8 cellular contexts compared by ENCODE assay signal in genomic region chr9:34178698-34179527, GRCh38. TPM values are rescaled to one million over a fixed set of nuclear protein-coding genes. Genes with fewer than 3 reads are reported as not detected.
A peak's percentile ranks its signal among the peaks of the same experiment; 100 is the strongest.
DNase-seq lines count a peak whose midpoint lies in the region; ATAC-seq and TF ChIP-seq lines count a peak whose summit lies in the region.

UBAP1 (plus strand) TSS chr9:34179043; CDS start chr9:34220915, 41,872 bp downstream.

- peak; percentile 98 for ATAC-seq in DND-41 (ENCODE audit: insufficient read depth, low read depth)
- peak; percentile 99 for ATAC-seq in naive thymus-derived CD4-positive, alpha-beta T cell
- ATAC-seq in stimulated activated naive B cell treated with anti-CD40 and anti-IgM and Interleukin-4, amounts not matched to agents 10 μg/mL and 1 μg/mL and 100 μg/mL, for 72 hours (replicated peaks) = peak; percentile 98 to 99

- H3K9ac ChIP-seq in DND-41 (ENCODE audit: low read depth, low read length) (peak within 1 kb of the TSS; percentile 66), GM23248 (peak within 1 kb of the TSS; percentile 92), fibroblast of lung (ENCODE audit: insufficient read depth, low read length) (peak within 1 kb of the TSS; percentile 90)

- peak within 1 kb of the TSS; percentile 93 to 100 (median 96) for H3K4me3 Mint-ChIP-seq in naive thymus-derived CD4-positive, alpha-beta T cell
- H3K4me3 Mint-ChIP-seq in stimulated activated naive B cell treated with anti-CD40 and anti-IgM and Interleukin-4, amounts not matched to agents 10 μg/mL and 1 μg/mL and 100 μg/mL, for 72 hours = peak within 1 kb of the TSS; percentile 92

- H3K79me2 ChIP-seq in DND-41 (ENCODE audit: insufficient read depth, low read length) = peaks cover 51% of the 10 kb centered on the region
- peaks cover 56% of the 10 kb centered on the region for H3K79me2 ChIP-seq in GM23248 (ENCODE audit: insufficient read depth)
- peaks cover 42% of the 10 kb centered on the region for H3K79me2 ChIP-seq in fibroblast of lung (ENCODE audit: control insufficient read depth, insufficient read depth, low read length)

- H3K4me2 ChIP-seq in DND-41 (ENCODE audit: insufficient read depth, low read length) = peak within 1 kb of the TSS; percentile 73
- peak within 1 kb of the TSS; percentile 97 for H3K4me2 ChIP-seq in GM23248 (ENCODE audit: unreplicated experiment)
- peak within 1 kb of the TSS; percentile 94 for H3K4me2 ChIP-seq in fibroblast of lung (ENCODE audit: extremely low read depth, insufficient read depth, low read length)

- TF ChIP-seq CTCF in DND-41 (IDR thresholded peaks at IDR 0.05; ENCODE audit: borderline replicate concordance, extremely low read depth, low read length, poor library complexity, severe bottlenecking) (no peak), fibroblast of lung (conservative IDR thresholded peaks at IDR 0.05 in 1 of 2, IDR thresholded peaks at IDR 0.05 in 1 of 2; ENCODE audit: low read depth in 1 of 2, low read length in 2 of 2) (no peak)

- peaks cover 21% of the 10 kb centered on the region for H3K4me1 ChIP-seq in DND-41 (ENCODE audit: insufficient read depth, low read length)
- H3K4me1 ChIP-seq in GM23248 (ENCODE audit: insufficient read depth) = peaks cover 7% of the 10 kb centered on the region
- no peaks in the 10 kb centered on the region for H3K4me1 ChIP-seq in fibroblast of lung (ENCODE audit: control insufficient read depth, extremely low read depth, insufficient read depth, low read length)
- peaks cover 0 to 8% of the 10 kb centered on the region in 2 donors for H3K4me1 ChIP-seq in naive thymus-derived CD4-positive, alpha-beta T cell (ENCODE audit: control insufficient read depth in 2 of 2, insufficient read depth in 2 of 2, low read length in 2 of 2)

- H3K27me3 Mint-ChIP-seq in naive thymus-derived CD4-positive, alpha-beta T cell = no peaks in the 10 kb centered on the region
- peaks cover 0 to 10% of the 10 kb centered on the region in 2 donors for H3K27me3 Mint-ChIP-seq in stimulated activated naive B cell treated with anti-CD40 and anti-IgM and Interleukin-4, amounts not matched to agents 10 μg/mL and 1 μg/mL and 100 μg/mL, for 72 hours

- peaks cover 0 to 9% (median 0%) of the 10 kb centered on the region in 5 donors for H3K36me3 Mint-ChIP-seq in naive thymus-derived CD4-positive, alpha-beta T cell
- H3K36me3 Mint-ChIP-seq in stimulated activated naive B cell treated with anti-CD40 and anti-IgM and Interleukin-4, amounts not matched to agents 10 μg/mL and 1 μg/mL and 100 μg/mL, for 72 hours = peaks cover 5 to 15% of the 10 kb centered on the region in 2 donors

- peaks cover 7 to 35% (median 22%) of the 10 kb centered on the region in 7 donors for H3K4me1 Mint-ChIP-seq in naive thymus-derived CD4-positive, alpha-beta T cell
- peaks cover 7 to 16% of the 10 kb centered on the region in 2 donors for H3K4me1 Mint-ChIP-seq in stimulated activated naive B cell treated with anti-CD40 and anti-IgM and Interleukin-4, amounts not matched to agents 10 μg/mL and 1 μg/mL and 100 μg/mL, for 72 hours

- H3K36me3 ChIP-seq in DND-41 (ENCODE audit: insufficient read depth, low read length) = 0 out of 2 replicates have a peak, but pooled peaks cover 1% of the 10 kb centered on the region
- 0 out of 2 replicates have a peak, but pooled peaks cover 2% of the 10 kb centered on the region for H3K36me3 ChIP-seq in GM23248 (ENCODE audit: low read depth)
- no peaks in the 10 kb centered on the region for H3K36me3 ChIP-seq in fibroblast of lung (ENCODE audit: control insufficient read depth, insufficient read depth, low read length)
- peaks cover 0 to 5% (median 0%) of the 10 kb centered on the region in 3 experiments for H3K36me3 ChIP-seq in naive thymus-derived CD4-positive, alpha-beta T cell (ENCODE audit: control insufficient read depth in 2 of 3, insufficient read depth in 3 of 3, low read length in 3 of 3)

- H4K20me1 ChIP-seq in DND-41 (ENCODE audit: insufficient read depth, low read length) (no peaks in the 10 kb centered on the region), GM23248 (ENCODE audit: insufficient read depth) (no peaks in the 10 kb centered on the region), fibroblast of lung (ENCODE audit: control insufficient read depth, extremely low read depth, insufficient read depth, low read length) (no peaks in the 10 kb centered on the region)

- DNase-seq in DND-41 (peak; percentile 94), GM23248 (peak; percentile 100), Kasumi-1 (lab: John Stamatoyannopoulos, UW) (peak; percentile 98), RPMI7951 (ENCODE audit: low read depth) (peak; percentile 95), fibroblast of lung (ENCODE audit: low read depth in 2 of 2) (peak; percentile 97 to 98)
- peak; percentile 85 to 89 for DNase-seq in activated T-helper 1 cell treated with anti-CD3 and anti-CD28 coated beads, Interleukin-2, amount 50 U/mL, for 16 hours (ENCODE audit: low read depth in 1 of 2, low spot score in 1 of 2)
- DNase-seq in naive thymus-derived CD4-positive, alpha-beta T cell = peak; percentile 83 to 97 (median 93)
- DNase-seq in stimulated activated naive B cell treated with anti-CD40 and anti-IgM and Interleukin-4, amounts not matched to agents 10 μg/mL and 1 μg/mL and 100 μg/mL, for 72 hours = peak; percentile 93

- in situ Hi-C loops in GM23248 (cut with MboI) = no loop called here

- intact Hi-C loops in naive thymus-derived CD4-positive, alpha-beta T cell (cut with micrococcal nuclease) = loop anchor here (1.0 to 10.0 kb wide), 16 partner anchors 14 to 704 kb away; partner anchors contain the start of genes DCAF12 (in 2 of the 2), DNAI1 (in 2 of the 2), FAM219A (in 2 of the 2) and KIF24 (in 2 of the 2)

- peaks cover 18% of the 10 kb centered on the region for H3F3A ChIP-seq in GM23248 (ENCODE audit: insufficient read depth)

- H3K9me3 ChIP-seq in DND-41 (ENCODE audit: insufficient read depth, low read length, severe bottlenecking) = no peaks in the 10 kb centered on the region
- H3K9me3 ChIP-seq in GM23248 (ENCODE audit: low read depth) = no peaks in the 10 kb centered on the region
- no peaks in the 10 kb centered on the region for H3K9me3 ChIP-seq in fibroblast of lung (ENCODE audit: control insufficient read depth, insufficient read depth, low read depth, low read length)
- H3K9me3 ChIP-seq in naive thymus-derived CD4-positive, alpha-beta T cell (ENCODE audit: control insufficient read depth in 2 of 3, low read length in 3 of 3) = no peaks in the 10 kb centered on the region

- H3K27me3 ChIP-seq in DND-41 (ENCODE audit: insufficient read depth, low read length, poor library complexity) (no peaks in the 10 kb centered on the region), GM23248 (replicated peaks; ENCODE audit: insufficient read depth) (no peaks in the 10 kb centered on the region), fibroblast of lung (ENCODE audit: control insufficient read depth, insufficient read depth, low read length) (no peaks in the 10 kb centered on the region)
- H3K27me3 ChIP-seq in naive thymus-derived CD4-positive, alpha-beta T cell (ENCODE audit: control insufficient read depth in 2 of 2, insufficient read depth in 2 of 2, low read length in 2 of 2) = no peaks in the 10 kb centered on the region

- POLR2A ChIA-PET in naive thymus-derived CD4-positive, alpha-beta T cell (lab: Charles Lee) = interaction anchor here (0.6 to 2.0 kb wide), 9 partner anchors 13 to 197 kb away, joined by 3 to 10 read pairs (median 4); partner anchors contain the start of genes MYORG and UBAP2

- H3K27ac ChIP-seq in DND-41 (ENCODE audit: low read length) (peak within 1 kb of the TSS; percentile 77), GM23248 (peak within 1 kb of the TSS; percentile 81), fibroblast of lung (ENCODE audit: insufficient read depth, low read length) (peak within 1 kb of the TSS; percentile 81)
- H3K27ac ChIP-seq in naive thymus-derived CD4-positive, alpha-beta T cell (ENCODE audit: low read depth, low read length) = peak within 1 kb of the TSS; percentile 97

- H3K9me3 Mint-ChIP-seq in naive thymus-derived CD4-positive, alpha-beta T cell = peaks cover 0 to 3% (median 0%) of the 10 kb centered on the region in 11 donors
- no peaks in the 10 kb centered on the region for H3K9me3 Mint-ChIP-seq in stimulated activated naive B cell treated with anti-CD40 and anti-IgM and Interleukin-4, amounts not matched to agents 10 μg/mL and 1 μg/mL and 100 μg/mL, for 72 hours

- 1% methylated on average over 25 to 52 of the region's 52 CpGs for WGBS in GM23248 (ENCODE audit: low coverage in 1 of 2, low lambda C conversion rate in 2 of 2, missing lambda C conversion rate in 2 of 2), 2 experiments

- H2AFZ ChIP-seq in DND-41 (ENCODE audit: low read depth, low read length) = peak within 1 kb of the TSS; percentile 97
- peak within 1 kb of the TSS; percentile 100 for H2AFZ ChIP-seq in GM23248
- H2AFZ ChIP-seq in fibroblast of lung (ENCODE audit: low read length) = peak within 1 kb of the TSS; percentile 98

- H3K4me3 ChIP-seq in DND-41 (ENCODE audit: low read depth in 1 of 2, low read length in 2 of 2) (peak within 1 kb of the TSS; percentile 37 to 73), GM23248 (peak within 1 kb of the TSS; percentile 84), fibroblast of lung (replicated peaks in 1 of 4; ENCODE audit: control extremely low read depth in 1 of 4, insufficient read depth in 1 of 4, low read depth in 3 of 4, low read length in 4 of 4) (peak within 1 kb of the TSS; percentile 53 to 100 (median 80))
- H3K4me3 ChIP-seq in naive thymus-derived CD4-positive, alpha-beta T cell (ENCODE audit: low read length) = peak within 1 kb of the TSS; percentile 93

- CTCF ChIA-PET in naive thymus-derived CD4-positive, alpha-beta T cell (lab: Charles Lee) = interaction anchor here (1.0 kb wide), 1 partner anchor 74 kb away, joined by 3 read pairs; no protein-coding TSS in a partner anchor

- H3K27ac Mint-ChIP-seq in naive thymus-derived CD4-positive, alpha-beta T cell = peak within 1 kb of the TSS; percentile 94 to 99 (median 98)
- peak within 1 kb of the TSS; percentile 96 for H3K27ac Mint-ChIP-seq in stimulated activated naive B cell treated with anti-CD40 and anti-IgM and Interleukin-4, amounts not matched to agents 10 μg/mL and 1 μg/mL and 100 μg/mL, for 72 hours

- H3K9me2 ChIP-seq in GM23248 (ENCODE audit: insufficient read depth) = no peaks in the 10 kb centered on the region

RNA-seq across cellular contexts. Expression of gene UBAP1, which starts in this region (rescaled TPM):
- 18.3 and 26.8 TPM in 2 replicates for total RNA-seq in GM23248 (2014; rRNA removed; shearing (Covaris generic))
- polyA plus RNA-seq in GM23248 (2016; fragmentation: Nextera tagmentation; extraction: Ambion mirVana) = 50.1 and 52.2 TPM in 2 replicates
- 23.0 and 24.0 TPM in 2 replicates for total RNA-seq in RPMI7951 (2014; rRNA removed; shearing (Covaris generic))
- 32.1 and 41.6 TPM in 2 replicates for total RNA-seq in fibroblast of lung
- polyA plus RNA-seq in fibroblast of lung = 57.6 and 58.1 TPM in 2 replicates
- polyA plus RNA-seq in fibroblast of lung (2012) = 37.5 and 38.3 TPM in 2 replicates
- 64.9 and 90.3 TPM in 2 replicates for polyA minus RNA-seq in fibroblast of lung (ENCODE audit: low replicate concordance)
- total RNA-seq in naive thymus-derived CD4-positive, alpha-beta T cell = 10 to 100 TPM; 31.1 to 39.9 (median 32.8) TPM
- polyA plus RNA-seq in naive thymus-derived CD4-positive, alpha-beta T cell = 10 to 100 TPM; 35.8 to 53.9 TPM

Comparison
In these comparisons a context has a peak if more than half of its experiments do, and no peak if none do; other contexts are left out.
1. Peak in every context shown above with its lines: DNase-seq, ATAC-seq, H3K4me3 ChIP-seq and H3K27ac ChIP-seq.